In the genomic region with DNA sequence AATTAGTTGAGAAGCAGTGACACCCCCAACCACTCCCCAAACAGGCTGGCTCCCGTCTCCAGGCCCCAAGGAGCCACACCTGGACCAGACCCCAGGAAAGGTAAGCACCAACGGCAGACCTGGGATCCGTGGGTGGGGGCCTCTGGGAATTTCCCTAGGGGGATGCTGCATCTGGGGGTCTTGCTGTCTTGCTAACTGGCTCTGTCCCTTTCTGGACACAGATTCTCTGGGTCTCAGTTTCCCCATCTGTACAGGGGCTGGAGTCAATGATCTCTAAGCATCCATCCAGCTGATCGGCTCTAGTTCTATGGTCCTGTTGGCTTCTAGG, we compare ENCODE assay signal across 12 cellular contexts. TPM values are rescaled to one million over a fixed set of nuclear protein-coding genes. Genes with fewer than 3 reads are reported as not detected.
DNase-seq lines count a peak whose midpoint lies in the region; ATAC-seq and TF ChIP-seq lines count a peak whose summit lies in the region.
"Had no signal": no experiment of that assay in that cellular context is flagged by ENCODE, and none has a peak within 500 bp of the region (broad histone marks: within the 10 kb centered on the region; RNA-seq: fewer than 3 reads in every experiment).

No MANE protein-coding gene starts in this region.

- in situ Hi-C loops in IMR-90 (cut with MboI; ENCODE audit: low sequenced_read_pairs), result no loop called here

- DNase-seq in IMR-90 (no peak), coronary artery (ENCODE audit: low spot score) (no peak), mesendoderm (no peak), left lobe of liver (ENCODE audit: low spot score) (no peak), NCI-H526 (lab: John Stamatoyannopoulos, UW) (no peak)
- no peak for DNase-seq in activated CD8-positive, alpha-beta T cell treated with anti-CD3 and anti-CD28 coated beads for 36 hours
- DNase-seq: activated naive CD8-positive, alpha-beta T cell treated with anti-CD3 and anti-CD28 coated beads, Interleukin-2, amount 50 U/mL, for 24 hours; NCI-H2029 treated with DMSO at 0.1 percent for 48 hours had no signal

- CTCF ChIA-PET in IMR-90 (lab: Yijun Ruan, JAX), result interaction anchor here (1.2 to 2.0 kb wide), 3 partner anchors 17 to 25 kb away, joined by 3 to 6 read pairs (median 4); no protein-coding TSS in a partner anchor
- CTCF ChIA-PET in activated CD8-positive, alpha-beta T cell treated with anti-CD3 and anti-CD28 coated beads for 36 hours (lab: Charles Lee), result interaction anchor here (1.6 to 2.3 kb wide), 2 partner anchors 26 to 27 kb away, joined by 4 to 7 read pairs; no protein-coding TSS in a partner anchor

- H3K18ac ChIP-seq in IMR-90 (ENCODE audit: low read depth, low read length), result peak overlapping the region; percentile 73
- no peak overlapping the region for H3K18ac ChIP-seq in mesendoderm (ENCODE audit: low read length)

- no peak for TF ChIP-seq POLR2A in IMR-90 (IDR thresholded peaks at IDR 0.05; ENCODE audit: low read depth, low read length)

- H3K4me3 Mint-ChIP-seq in activated CD8-positive, alpha-beta T cell treated with anti-CD3 and anti-CD28 coated beads for 36 hours, result no peak overlapping the region
- H3K4me3 Mint-ChIP-seq: activated naive CD8-positive, alpha-beta T cell treated with anti-CD3 and anti-CD28 coated beads, Interleukin-2, amount 50 U/mL, for 24 hours had no signal

- H4K20me1 ChIP-seq in IMR-90 (ENCODE audit: insufficient read depth, low read length), result peaks cover 56% of the 10 kb centered on the region

- H3K36me3 ChIP-seq in IMR-90 (ENCODE audit: control insufficient read depth, insufficient read depth, low read length) (peaks cover 36% of the 10 kb centered on the region), mesendoderm (ENCODE audit: control insufficient read depth, insufficient read depth, low read length) (no peaks in the 10 kb centered on the region), subcutaneous abdominal adipose tissue (ENCODE audit: control insufficient read depth in 5 of 5, insufficient read depth in 5 of 5, low read length in 5 of 5) (peaks cover 0 to 13% (median 3%) of the 10 kb centered on the region in 5 donors)

- H3K14ac ChIP-seq in IMR-90 (replicated peaks; ENCODE audit: low read depth, low read length), result peak overlapping the region; percentile 98

- peak overlapping the region; percentile 40 for H2BK20ac ChIP-seq in IMR-90 (ENCODE audit: low read depth, low read length)

- H3K27ac Mint-ChIP-seq in activated CD8-positive, alpha-beta T cell treated with anti-CD3 and anti-CD28 coated beads for 36 hours, result no peak overlapping the region
- H3K27ac Mint-ChIP-seq: activated naive CD8-positive, alpha-beta T cell treated with anti-CD3 and anti-CD28 coated beads, Interleukin-2, amount 50 U/mL, for 24 hours had no signal

- H3K4me3 ChIP-seq in IMR-90 (ENCODE audit: insufficient read depth, low read depth, low read length) (peak overlapping the region; percentile 63), coronary artery (peak overlapping the region; percentile 85), mesendoderm (ENCODE audit: low read length) (no peak overlapping the region), subcutaneous abdominal adipose tissue (ENCODE audit: low read depth in 1 of 5, low read length in 5 of 5) (peak overlapping the region; percentile 65 to 100 (median 87))

- no CpG with 5 or more reads among the region's 4 CpGs for WGBS in IMR-90 (ENCODE audit: extremely low coverage in 2 of 2, insufficient read length in 1 of 2), 2 experiments
- no CpG with 5 or more reads among the region's 4 CpGs for WGBS in mesendoderm (ENCODE audit: extremely low coverage, insufficient coverage, low lambda C conversion rate)

- H3K9ac ChIP-seq in IMR-90 (ENCODE audit: low read depth, low read length), result peak overlapping the region; percentile 99
- no peak overlapping the region for H3K9ac ChIP-seq in mesendoderm (ENCODE audit: low read length)
- peak overlapping the region; percentile 16 to 96 (median 71) for H3K9ac ChIP-seq in subcutaneous abdominal adipose tissue (ENCODE audit: low read length in 5 of 5)

- dilution Hi-C loops in IMR-90 (cut with HindIII; ENCODE audit: low sequenced_read_pairs, unreplicated experiment), result no loop called here

- ATAC-seq in IMR-90 (ENCODE audit: low read depth) (no peak), left lobe of liver (no peak), HG03025 (IDR thresholded peaks at IDR 0.05; ENCODE audit: low FRiP score, unreplicated experiment) (no peak)
- no peak for ATAC-seq in activated CD8-positive, alpha-beta T cell treated with anti-CD3 and anti-CD28 coated beads for 36 hours
- ATAC-seq: activated naive CD8-positive, alpha-beta T cell treated with anti-CD3 and anti-CD28 coated beads, Interleukin-2, amount 50 U/mL, for 24 hours; HCT116 had no signal

- no peaks in the 10 kb centered on the region for H3K79me2 ChIP-seq in mesendoderm (ENCODE audit: control insufficient read depth, insufficient read depth, low read length)

- H3K9me1 ChIP-seq in IMR-90 (ENCODE audit: insufficient read depth, low read length), result peaks cover 12% of the 10 kb centered on the region

- H4K5ac ChIP-seq in IMR-90 (ENCODE audit: low read depth, low read length), result peak overlapping the region; percentile 50
- H4K5ac ChIP-seq in mesendoderm (ENCODE audit: low read length), result no peak overlapping the region

- peak overlapping the region; percentile 94 for H2BK15ac ChIP-seq in IMR-90 (ENCODE audit: low read depth, low read length)
- no peak overlapping the region for H2BK15ac ChIP-seq in mesendoderm (replicated peaks; ENCODE audit: low read depth)

- intact Hi-C loops in IMR-90 (cut with micrococcal nuclease), result loop anchor here (2.0 kb wide), 1 partner anchor 16 kb away; no protein-coding TSS in a partner anchor
- intact Hi-C loops in activated CD8-positive, alpha-beta T cell treated with anti-CD3 and anti-CD28 coated beads for 36 hours (cut with micrococcal nuclease), result no loop called here

- H3K9me3 ChIP-seq in IMR-90 (ENCODE audit: control insufficient read depth, insufficient read depth, low read length) (no peaks in the 10 kb centered on the region), subcutaneous abdominal adipose tissue (ENCODE audit: control insufficient read depth in 5 of 5, low read length in 5 of 5) (no peaks in the 10 kb centered on the region)

- H3K79me1 ChIP-seq in IMR-90 (ENCODE audit: low read depth in 1 of 2, low read length in 2 of 2) (peaks cover 7 to 55% of the 10 kb centered on the region in 2 experiments; a peak in 3 of 4 replicates), mesendoderm (ENCODE audit: low read length) (no peaks in the 10 kb centered on the region)

- H4K8ac ChIP-seq in IMR-90 (ENCODE audit: low read depth in 2 of 2, low read length in 2 of 2) (peak overlapping the region; percentile 94 to 95), mesendoderm (ENCODE audit: low read depth, low read length) (no peak overlapping the region)

- no peaks in the 10 kb centered on the region for H3K36me3 Mint-ChIP-seq in activated CD8-positive, alpha-beta T cell treated with anti-CD3 and anti-CD28 coated beads for 36 hours (ENCODE audit: low read depth)

- peaks cover 32% of the 10 kb centered on the region for H3K4me1 ChIP-seq in IMR-90 (ENCODE audit: control insufficient read depth, insufficient read depth, low read length)
- H3K4me1 ChIP-seq in mesendoderm (ENCODE audit: control insufficient read depth, low read depth, low read length), result peaks cover 17% of the 10 kb centered on the region
- H3K4me1 ChIP-seq in subcutaneous abdominal adipose tissue (ENCODE audit: control insufficient read depth in 5 of 5, insufficient read depth in 5 of 5, low read length in 5 of 5), result peaks cover 6 to 68% (median 65%) of the 10 kb centered on the region in 5 donors

- H2BK120ac ChIP-seq in IMR-90 (ENCODE audit: low read depth, low read length) (peak overlapping the region; percentile 76), mesendoderm (ENCODE audit: low read depth, low read length) (no peak overlapping the region)

- H3K4me1 Mint-ChIP-seq in activated CD8-positive, alpha-beta T cell treated with anti-CD3 and anti-CD28 coated beads for 36 hours (ENCODE audit: low read depth), result no peaks in the 10 kb centered on the region
- H3K4me1 Mint-ChIP-seq: activated naive CD8-positive, alpha-beta T cell treated with anti-CD3 and anti-CD28 coated beads, Interleukin-2, amount 50 U/mL, for 24 hours had no signal

- peak overlapping the region; percentile 85 for H3K4me2 ChIP-seq in IMR-90 (ENCODE audit: low read depth, low read length)
- H3K4me2 ChIP-seq in mesendoderm (ENCODE audit: low read length), result no peak overlapping the region

- H2BK5ac ChIP-seq in IMR-90 (ENCODE audit: low read depth, low read length, poor library complexity, severe bottlenecking), result peak overlapping the region; percentile 92
- no peak overlapping the region for H2BK5ac ChIP-seq in mesendoderm (ENCODE audit: low read length)

- H3K27ac ChIP-seq in IMR-90 (ENCODE audit: insufficient read depth, low read length) (peak overlapping the region; percentile 89), coronary artery (peak overlapping the region; percentile 94 to 95), mesendoderm (ENCODE audit: low read depth, low read length) (no peak overlapping the region), subcutaneous abdominal adipose tissue (ENCODE audit: low read depth, low read length) (peak overlapping the region; percentile 97)

- peak overlapping the region; percentile 99 for H2AK5ac ChIP-seq in IMR-90 (ENCODE audit: low read depth, low read length)
- H2AK5ac ChIP-seq in mesendoderm (ENCODE audit: low read length), result peak overlapping the region; percentile 62

- H3K27me3 ChIP-seq in IMR-90 (ENCODE audit: control insufficient read depth, insufficient read depth, low read length) (no peaks in the 10 kb centered on the region), mesendoderm (ENCODE audit: insufficient read depth, low read length, poor library complexity) (no peaks in the 10 kb centered on the region), subcutaneous abdominal adipose tissue (ENCODE audit: control insufficient read depth in 5 of 5, insufficient read depth in 4 of 5, low read length in 5 of 5) (peaks cover 0 to 3% (median 0%) of the 10 kb centered on the region in 5 donors)

- TF ChIP-seq RAD21 in IMR-90 (IDR thresholded peaks at IDR 0.05; ENCODE audit: low read length), result no peak

- peak overlapping the region; percentile 81 for H2AFZ ChIP-seq in IMR-90 (replicated peaks; ENCODE audit: low read length, poor library complexity)

- BruUV-seq in IMR-90 (replicated peaks; lab: Mats Ljungman, UMichigan), result TSS peak; percentile 26

- no peak for TF ChIP-seq CTCF in IMR-90 (conservative IDR thresholded peaks at IDR 0.05; ENCODE audit: low read depth, low read length)
- no peak for TF ChIP-seq CTCF in coronary artery (IDR thresholded peaks at IDR 0.05)
- TF ChIP-seq CTCF in activated CD8-positive, alpha-beta T cell treated with anti-CD3 and anti-CD28 coated beads for 36 hours (IDR thresholded peaks at IDR 0.05), result no peak

- H2AK9ac ChIP-seq in IMR-90 (replicated peaks; ENCODE audit: low read depth, low read length, poor library complexity), result peak overlapping the region; percentile 83

- POLR2A ChIA-PET in IMR-90 (lab: Charles Lee; ENCODE audit: unreplicated experiment), result interaction anchor here (0.5 to 2.5 kb wide), 8 partner anchors 10 to 1080 kb away, joined by 3 to 42 read pairs (median 4); no protein-coding TSS in a partner anchor
- POLR2A ChIA-PET in activated CD8-positive, alpha-beta T cell treated with anti-CD3 and anti-CD28 coated beads for 36 hours (lab: Charles Lee), result no interaction called here

- H3K56ac ChIP-seq in IMR-90 (ENCODE audit: extremely low read depth, insufficient read depth, low read length) (peak overlapping the region; percentile 96), mesendoderm (ENCODE audit: low read length) (peak overlapping the region; percentile 54)

- H3K4ac ChIP-seq in IMR-90 (ENCODE audit: low read depth, low read length) (peak overlapping the region; percentile 97), mesendoderm (ENCODE audit: low read depth, low read length) (no peak overlapping the region)

- peak overlapping the region; percentile 98 for H4K91ac ChIP-seq in IMR-90 (ENCODE audit: insufficient read depth, low read depth, low read length)

- H3K9me3 Mint-ChIP-seq in activated CD8-positive, alpha-beta T cell treated with anti-CD3 and anti-CD28 coated beads for 36 hours, result no peaks in the 10 kb centered on the region
- H3K9me3 Mint-ChIP-seq: activated naive CD8-positive, alpha-beta T cell treated with anti-CD3 and anti-CD28 coated beads, Interleukin-2, amount 50 U/mL, for 24 hours had no signal

- H3K23ac ChIP-seq in IMR-90 (ENCODE audit: low read depth, low read length) (peak overlapping the region; percentile 98), mesendoderm (ENCODE audit: low read length) (no peak overlapping the region)

- H3K27me3 Mint-ChIP-seq in activated CD8-positive, alpha-beta T cell treated with anti-CD3 and anti-CD28 coated beads for 36 hours, result no peaks in the 10 kb centered on the region
- H3K27me3 Mint-ChIP-seq: activated naive CD8-positive, alpha-beta T cell treated with anti-CD3 and anti-CD28 coated beads, Interleukin-2, amount 50 U/mL, for 24 hours had no signal

RNA-seq across cellular contexts. Expression of gene IL17B, which starts 27.9 kb away (rescaled TPM):
- total RNA-seq in IMR-90 (2012; rRNA removed), result 0.28 TPM in 1 of 2 replicates, not detected in the other
- polyA plus RNA-seq in IMR-90 (2012; rRNA removed), result 0.31 and 0.86 TPM in 2 replicates
- polyA plus RNA-seq in IMR-90 (2012; cell fraction: cytosol; rRNA removed), result 0.84 TPM in 1 of 2 replicates, not detected in the other
- 0.30 and 0.39 TPM in 2 replicates for polyA plus RNA-seq in IMR-90 (2012; cell fraction: nucleus; rRNA removed; ENCODE audit: low replicate concordance)
- 0.10 TPM for polyA plus RNA-seq in mesendoderm (2013, experiment 1 of 2)
- polyA plus RNA-seq in mesendoderm (2013, experiment 2 of 2), result not detected
- not detected for total RNA-seq in left lobe of liver
- total RNA-seq in activated CD8-positive, alpha-beta T cell treated with anti-CD3 and anti-CD28 coated beads for 36 hours, result not detected
- total RNA-seq: epithelial cell of proximal tubule had no signal

RNA-seq across cellular contexts. Expression of gene PCYOX1L, which starts 49.1 kb away (rescaled TPM):
- total RNA-seq in IMR-90 (2012; rRNA removed), result 5.8 and 7.0 TPM in 2 replicates
- polyA plus RNA-seq in IMR-90 (2012; rRNA removed), result 14.3 and 16.3 TPM in 2 replicates
- 10.1 and 15.5 TPM in 2 replicates for polyA plus RNA-seq in IMR-90 (2012; cell fraction: cytosol; rRNA removed)
- polyA plus RNA-seq in IMR-90 (2012; cell fraction: nucleus; rRNA removed; ENCODE audit: low replicate concordance), result 30.0 and 32.4 TPM in 2 replicates
- 1.6 TPM for polyA plus RNA-seq in mesendoderm (2013, experiment 1 of 2)
- 1.5 TPM for polyA plus RNA-seq in mesendoderm (2013, experiment 2 of 2)
- total RNA-seq in left lobe of liver, result 0.93 TPM
- 10 to 100 TPM; 19.7 to 21.2 TPM for total RNA-seq in activated CD8-positive, alpha-beta T cell treated with anti-CD3 and anti-CD28 coated beads for 36 hours
